ENCODE assay signal across 9 cellular contexts in genomic region chr7:113086928-113087277, GRCh38. TPM values are rescaled to one million over a fixed set of nuclear protein-coding genes. Genes with fewer than 3 reads are reported as not detected.
DNase-seq lines count a peak whose midpoint lies in the region; ATAC-seq and TF ChIP-seq lines count a peak whose summit lies in the region.
"Had no signal": no experiment of that assay in that cellular context is flagged by ENCODE, and none has a peak within 500 bp of the region (broad histone marks: within the 10 kb centered on the region; RNA-seq: fewer than 3 reads in every experiment).

No MANE protein-coding gene starts in this region.

- no peaks in the 10 kb centered on the region for H3K9me3 Mint-ChIP-seq in GM23338
- H3K9me3 Mint-ChIP-seq: activated naive CD4-positive, alpha-beta T cell treated with anti-CD3 and anti-CD28 coated beads, Interleukin-2, amount 50 U/mL, for 72 hours had no signal

- no peaks in the 10 kb centered on the region for H4K20me1 ChIP-seq in GM23338 (replicated peaks; ENCODE audit: insufficient read depth)

- no peaks in the 10 kb centered on the region for H3F3A ChIP-seq in GM23338 (replicated peaks; ENCODE audit: low read depth)

- H3K4me1 ChIP-seq in GM23338 (ENCODE audit: insufficient read depth) = no peaks in the 10 kb centered on the region
- no peaks in the 10 kb centered on the region for H3K4me1 ChIP-seq in psoas muscle

- H3K36me3 Mint-ChIP-seq in GM23338 (ENCODE audit: low read depth) = no peaks in the 10 kb centered on the region
- H3K36me3 Mint-ChIP-seq: activated naive CD4-positive, alpha-beta T cell treated with anti-CD3 and anti-CD28 coated beads, Interleukin-2, amount 50 U/mL, for 72 hours had no signal

- no peak for DNase-seq in GM23338 (ENCODE audit: low spot score)
- no peak for DNase-seq in fibroblast of the aortic adventitia (ENCODE audit: low read depth)
- no peak for DNase-seq in psoas muscle
- DNase-seq in HPDE6-E6E7 (ENCODE audit: extremely low spot score) = no peak
- DNase-seq in activated CD4-positive, CD25-positive, alpha-beta regulatory T cell (lab: John Stamatoyannopoulos, UW) = no peak
- no peak for DNase-seq in DMS114 treated with DMSO at 0.1 percent for 48 hours (lab: John Stamatoyannopoulos, UW; ENCODE audit: unreplicated experiment)
- DNase-seq in NCI-H146 treated with DMSO at 0.1 percent for 48 hours (lab: John Stamatoyannopoulos, UW; ENCODE audit: unreplicated experiment) = no peak

- intact Hi-C loops in psoas muscle (cut with DNase I) = no loop called here

- peak overlapping the region; percentile 92 for H3K4me2 ChIP-seq in GM23338

- H2AFZ ChIP-seq in GM23338 = no peak overlapping the region

- ATAC-seq in GM23338 (no peak), psoas muscle (peak in 1 of 4 donors; percentile 44)

- H3K4me3 Mint-ChIP-seq in GM23338 = peak overlapping the region; percentile 83

- H3K9me2 ChIP-seq in GM23338 (ENCODE audit: insufficient read depth) = no peaks in the 10 kb centered on the region

- no peaks in the 10 kb centered on the region for H3K9me3 ChIP-seq in psoas muscle

- WGBS in psoas muscle, 3 donors = 33 to 47% (median 40%) methylated on average over 3 of the region's 3 CpGs

- no peaks in the 10 kb centered on the region for H3K79me2 ChIP-seq in GM23338 (replicated peaks; ENCODE audit: insufficient read depth)

- H3K4me3 ChIP-seq in GM23338 (peak overlapping the region; percentile 64), WI38 (ENCODE audit: low read depth, low read length) (peak overlapping the region; percentile 71), fibroblast of the aortic adventitia (ENCODE audit: low read depth, low read length) (peak overlapping the region; percentile 79), psoas muscle (peak overlapping the region; percentile 64)

- TF ChIP-seq CTCF in GM23338 (conservative IDR thresholded peaks at IDR 0.05; ENCODE audit: low read depth in 2 of 2) (no peak), WI38 (IDR thresholded peaks at IDR 0.05; ENCODE audit: low read depth, low read length) (no peak), fibroblast of the aortic adventitia (IDR thresholded peaks at IDR 0.05; ENCODE audit: insufficient read depth, low read length) (no peak), psoas muscle (IDR thresholded peaks at IDR 0.05) (no peak)

- H3K36me3 ChIP-seq in GM23338 (ENCODE audit: insufficient read depth) (no peaks in the 10 kb centered on the region), psoas muscle (ENCODE audit: insufficient read depth in 1 of 2, low read depth in 1 of 2) (no peaks in the 10 kb centered on the region)

- peaks cover 24% of the 10 kb centered on the region for H3K27me3 Mint-ChIP-seq in GM23338 (ENCODE audit: insufficient read depth, low read depth, poor library complexity)

- H3K27me3 ChIP-seq in GM23338 (ENCODE audit: insufficient read depth) (peaks cover 52% of the 10 kb centered on the region), psoas muscle (ENCODE audit: insufficient read depth in 3 of 3, low read length in 2 of 3) (peaks cover 0 to 8% (median 0%) of the 10 kb centered on the region in 3 donors)

- H3K4me1 Mint-ChIP-seq in GM23338 = peaks cover 17% of the 10 kb centered on the region; the same call in 2 of the 3 replicates

- H3K27ac ChIP-seq in GM23338 (ENCODE audit: low read depth) (no peak overlapping the region), psoas muscle (peak overlapping the region; percentile 16)

- no peak overlapping the region for H3K27ac Mint-ChIP-seq in GM23338
- H3K27ac Mint-ChIP-seq: activated naive CD4-positive, alpha-beta T cell treated with anti-CD3 and anti-CD28 coated beads, Interleukin-2, amount 50 U/mL, for 72 hours had no signal

TF ChIP-seq in GM23338, 12 proteins besides CTCF, POLR2A, EP300 and RAD21 (continues in another document):
- TF ChIP-seq EZH2phosphoT487 (IDR thresholded peaks at IDR 0.05; ENCODE audit: unreplicated experiment) (no peak), NANOG (IDR thresholded peaks at IDR 0.05; ENCODE audit: borderline replicate concordance) (no peak), POLR2AphosphoS5 (IDR thresholded peaks at IDR 0.05; ENCODE audit: low read depth) (no peak), JUNB (IDR thresholded peaks at IDR 0.05; ENCODE audit: unreplicated experiment) (no peak), ZNF462 (CRISPR knock-in tag; IDR thresholded peaks at IDR 0.05) (no peak), EZH2 (IDR thresholded peaks at IDR 0.05; ENCODE audit: low read depth, unreplicated experiment) (no peak), CREB1 (CRISPR knock-in tag; IDR thresholded peaks at IDR 0.05; ENCODE audit: low read depth) (no peak)
- TF ChIP-seq, protein P1, sequence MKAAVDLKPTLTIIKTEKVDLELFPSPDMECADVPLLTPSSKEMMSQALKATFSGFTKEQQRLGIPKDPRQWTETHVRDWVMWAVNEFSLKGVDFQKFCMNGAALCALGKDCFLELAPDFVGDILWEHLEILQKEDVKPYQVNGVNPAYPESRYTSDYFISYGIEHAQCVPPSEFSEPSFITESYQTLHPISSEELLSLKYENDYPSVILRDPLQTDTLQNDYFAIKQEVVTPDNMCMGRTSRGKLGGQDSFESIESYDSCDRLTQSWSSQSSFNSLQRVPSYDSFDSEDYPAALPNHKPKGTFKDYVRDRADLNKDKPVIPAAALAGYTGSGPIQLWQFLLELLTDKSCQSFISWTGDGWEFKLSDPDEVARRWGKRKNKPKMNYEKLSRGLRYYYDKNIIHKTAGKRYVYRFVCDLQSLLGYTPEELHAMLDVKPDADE (IDR thresholded peaks at IDR 0.05) = no peak

RNA-seq across cellular contexts. Expression of gene GPR85, which starts 0.3 kb away (rescaled TPM):
- 0.35 and 0.47 TPM in 2 replicates for total RNA-seq in GM23338 (2014; rRNA removed; shearing (Covaris generic))
- polyA plus RNA-seq in GM23338 (2016; fragmentation: Nextera tagmentation; extraction: Ambion mirVana) (0.16 TPM in 1 of 2 replicates, not detected in the other), psoas muscle (under 1 TPM in 2 of 3 donors, not detected in 1; 0.09 to 0.19 TPM)
- total RNA-seq in fibroblast of the aortic adventitia (ENCODE audit: low replicate concordance) (2.4 and 5.0 TPM in 2 replicates), psoas muscle (under 1 TPM in 2 of 4 donors, not detected in 2; 0.15 to 0.19 TPM)

RNA-seq across cellular contexts. Expression of gene SMIM30, which starts 31.5 kb away (rescaled TPM):
- 40.6 and 68.4 TPM in 2 replicates for total RNA-seq in GM23338 (2014; rRNA removed; shearing (Covaris generic))
- polyA plus RNA-seq in GM23338 (2016; fragmentation: Nextera tagmentation; extraction: Ambion mirVana) (148 and 150 TPM in 2 replicates), psoas muscle (100 to 1,000 TPM in 1 of 3 donors, 10 to 100 TPM in 2; 56.2 to 115 (median 77.2) TPM)
- total RNA-seq in fibroblast of the aortic adventitia (ENCODE audit: low replicate concordance) (25.3 and 124 TPM in 2 replicates), psoas muscle (10 to 100 TPM; 60.9 to 72.1 (median 65.6) TPM)
